Comparison of ENCODE assay signal across 1 cellular context in genomic region chr1:35175067-35176001, GRCh38.
TF ChIP-seq lines count a peak whose summit lies in the region.

No MANE protein-coding gene starts in this region.

TF ChIP-seq in H1, 55 proteins besides CTCF, POLR2A, EP300 and RAD21:
- TF ChIP-seq NRF1 (IDR thresholded peaks at IDR 0.05; ENCODE audit: low read depth, low read length) (0 out of 2 replicates have a peak, but pooled peaks have one; percentile 4), POLR2AphosphoS5 (IDR thresholded peaks at IDR 0.05; ENCODE audit: low read depth, low read length) (peak; percentile 73), CBX5 (IDR thresholded peaks at IDR 0.05; ENCODE audit: low read depth, low read length) (no peak), KDM1A (IDR thresholded peaks at IDR 0.05; ENCODE audit: borderline replicate concordance, low read length) (no peak), GABPA (IDR thresholded peaks at IDR 0.05; ENCODE audit: borderline replicate concordance, insufficient read depth, low read length) (no peak), TEAD4 (IDR thresholded peaks at IDR 0.05; ENCODE audit: low read depth, low read length) (no peak), BRCA1 (IDR thresholded peaks at IDR 0.05; ENCODE audit: low read depth, low read length) (no peak), ATF2 (IDR thresholded peaks at IDR 0.05; ENCODE audit: low read length) (0 out of 2 replicates have a peak, but pooled peaks have one; percentile 14)
